In the genomic region with DNA sequence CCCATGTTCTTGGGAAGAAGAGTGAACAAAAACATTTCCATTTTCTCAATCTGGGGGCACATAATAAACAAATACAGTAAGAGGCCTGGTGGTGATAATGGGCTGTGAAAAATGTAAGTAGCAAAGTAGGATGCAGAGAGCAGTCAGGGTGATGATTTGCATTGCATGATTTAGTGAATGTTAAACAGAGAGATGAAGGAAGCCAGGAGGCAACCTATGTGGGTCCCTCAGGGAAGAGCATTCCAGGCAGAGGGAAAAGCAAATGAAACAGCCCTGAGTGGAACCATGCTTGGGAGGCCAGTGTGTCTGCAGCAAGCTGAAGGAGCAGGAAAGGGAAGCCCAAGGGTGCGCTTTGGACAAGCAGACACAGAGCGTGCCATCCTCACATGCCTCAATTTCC, we compare ENCODE assay signal across 14 cellular contexts. TPM values are rescaled to one million over a fixed set of nuclear protein-coding genes. Genes with fewer than 3 reads are reported as not detected.
"Had no signal": no experiment of that assay in that cellular context is flagged by ENCODE, and none has a peak within 500 bp of the region (broad histone marks: within the 10 kb centered on the region; RNA-seq: fewer than 3 reads in every experiment).

No MANE protein-coding gene starts in this region.

- H3K27ac ChIP-seq: thyroid gland had no signal

- H3K4me3 Mint-ChIP-seq: activated CD8-positive, alpha-beta T cell treated with anti-CD3 and anti-CD28 coated beads for 36 hours; activated T-cell treated with anti-CD3 and anti-CD28 coated beads, Interleukin-2, amount 50 U/mL, for 72 hours; immature natural killer cell; nephron progenitor cell had no signal

- H3K27ac Mint-ChIP-seq: activated CD8-positive, alpha-beta T cell treated with anti-CD3 and anti-CD28 coated beads for 36 hours; activated T-cell treated with anti-CD3 and anti-CD28 coated beads, Interleukin-2, amount 50 U/mL, for 72 hours; immature natural killer cell; nephron progenitor cell had no signal

- H3K4me3 ChIP-seq: coronary artery, ovary, thyroid gland had no signal

- H3K36me3 ChIP-seq: ovary, thyroid gland had no signal

- H3K4me1 ChIP-seq: thyroid gland had no signal

- H3K4me1 Mint-ChIP-seq: immature natural killer cell had no signal

- H3K36me3 Mint-ChIP-seq: immature natural killer cell had no signal

- ATAC-seq: activated CD8-positive, alpha-beta T cell treated with anti-CD3 and anti-CD28 coated beads for 36 hours; activated T-cell treated with anti-CD3 and anti-CD28 coated beads, Interleukin-2, amount 50 U/mL, for 72 hours had no signal

- H3K27me3 ChIP-seq: ovary, thyroid gland had no signal

- H3K9me3 ChIP-seq: ovary, thyroid gland had no signal

- H3K9me3 Mint-ChIP-seq: activated CD8-positive, alpha-beta T cell treated with anti-CD3 and anti-CD28 coated beads for 36 hours; activated T-cell treated with anti-CD3 and anti-CD28 coated beads, Interleukin-2, amount 50 U/mL, for 72 hours; immature natural killer cell; nephron progenitor cell had no signal

- DNase-seq: activated CD4-positive, alpha-beta T cell treated with anti-CD3 and anti-CD28 coated beads for 4 hours; activated CD8-positive, alpha-beta memory T cell treated with anti-CD3 and anti-CD28 coated beads, Interleukin-2, amount 50 U/mL, for 4 hours; activated CD8-positive, alpha-beta T cell treated with anti-CD3 and anti-CD28 coated beads for 36 hours; activated naive CD4-positive, alpha-beta T cell; activated T-cell treated with anti-CD3 and anti-CD28 coated beads, Interleukin-2, amount 50 U/mL, for 72 hours; effector CD8-positive, alpha-beta T cell; immature natural killer cell; nephron progenitor cell; ovary; retina; T-helper 9 cell; thyroid gland had no signal

RNA-seq across cellular contexts. Expression of gene VIT, which starts 5.4 kb away (rescaled TPM):
- total RNA-seq: activated CD8-positive, alpha-beta T cell treated with anti-CD3 and anti-CD28 coated beads for 36 hours; activated T-cell treated with anti-CD3 and anti-CD28 coated beads, Interleukin-2, amount 50 U/mL, for 72 hours; glomerular endothelial cell had no signal
